Comparison of ENCODE assay signal across 25 cellular contexts in genomic region chr2:96767135-96767871, GRCh38. TPM values are rescaled to one million over a fixed set of nuclear protein-coding genes. Genes with fewer than 3 reads are reported as not detected.
A peak's percentile ranks its signal among the peaks of the same experiment; 100 is the strongest.
DNase-seq lines count a peak whose midpoint lies in the region; ATAC-seq, FAIRE-seq and TF ChIP-seq lines count a peak whose summit lies in the region.
"Had no signal": no experiment of that assay in that cellular context is flagged by ENCODE, and none has a peak within 500 bp of the region (broad histone marks: within the 10 kb centered on the region; RNA-seq: fewer than 3 reads in every experiment).

No MANE protein-coding gene starts in this region.

- peaks cover 65% of the 10 kb centered on the region for H3K79me2 ChIP-seq in GM12878 (ENCODE audit: control insufficient read depth, insufficient read depth, low read length)
- H3K79me2 ChIP-seq: parathyroid adenoma had no signal

- CTCF ChIA-PET in GM12878 (lab: Yijun Ruan, JAX): interaction anchor here (1.0 to 2.7 kb wide), 7 partner anchors 9 to 90 kb away, joined by 3 to 10 read pairs (median 4); partner anchors contain the start of gene ANKRD39

- no peak for DNase-seq in natural killer cell
- DNase-seq in natural killer cell treated with Interleukin-12 subunit alpha and Interleukin-12 subunit beta and Interleukin-15 and Interleukin-18, amount 100 ng/mL, for 72 hours (ENCODE audit: low spot score): no peak
- DNase-seq in GM12878 (ENCODE audit: low read depth, low spot score): no peak
- peak; percentile 64 for DNase-seq in transverse colon
- DNase-seq in NCI-H1417 (lab: John Stamatoyannopoulos, UW): no peak
- no peak for DNase-seq in C1 segment of cervical spinal cord (lab: John Stamatoyannopoulos, UW)
- DNase-seq: activated CD4-positive, alpha-beta T cell treated with anti-CD3 and anti-CD28 coated beads, Interleukin-2, amount 10 ng/mL, durations not matched to agents 7 days and 5 days; activated naive CD4-positive, alpha-beta T cell; activated T-cell treated with anti-CD3 and anti-CD28 coated beads, Interleukin-2, amount 50 U/mL, for 48 hours; CD8-positive, alpha-beta memory T cell; effector memory CD8-positive, alpha-beta T cell; foreskin fibroblast; GDM1; left lung; NCI-H524 treated with DMSO at 0.1 percent for 48 hours; nephron progenitor cell; right cardiac atrium; RPMI8226; T-helper 2 cell had no signal

- H3K36me3 ChIP-seq in GM12878 (ENCODE audit: control insufficient read depth in 2 of 2, insufficient read depth in 2 of 2, low read length in 1 of 2): peaks cover 0 to 5% of the 10 kb centered on the region in 2 experiments; a peak in 1 of 4 replicates
- H3K36me3 ChIP-seq in mucosa of stomach (ENCODE audit: control insufficient read depth, insufficient read depth, low read length): no peaks in the 10 kb centered on the region
- no peaks in the 10 kb centered on the region for H3K36me3 ChIP-seq in transverse colon

- H3K4me3 Mint-ChIP-seq in natural killer cell: peak overlapping the region; percentile 17
- H3K4me3 Mint-ChIP-seq in natural killer cell treated with Interleukin-12 subunit alpha and Interleukin-12 subunit beta and Interleukin-15 and Interleukin-18, amount 100 ng/mL, for 72 hours: no peak overlapping the region
- H3K4me3 Mint-ChIP-seq: activated CD4-positive, alpha-beta T cell treated with anti-CD3 and anti-CD28 coated beads, Interleukin-2, amount 10 ng/mL, durations not matched to agents 7 days and 5 days; nephron progenitor cell had no signal

- H3K36me3 Mint-ChIP-seq in natural killer cell: no peaks in the 10 kb centered on the region
- H3K36me3 Mint-ChIP-seq in natural killer cell treated with Interleukin-12 subunit alpha and Interleukin-12 subunit beta and Interleukin-15 and Interleukin-18, amount 100 ng/mL, for 72 hours: no peaks in the 10 kb centered on the region

- H3K9me3 ChIP-seq in GM12878 (replicated peaks; ENCODE audit: control insufficient read depth, insufficient read depth, low read length) (no peaks in the 10 kb centered on the region), mucosa of stomach (ENCODE audit: control insufficient read depth, low read length) (no peaks in the 10 kb centered on the region), transverse colon (no peaks in the 10 kb centered on the region)
- H3K9me3 ChIP-seq: left lung had no signal

- peak overlapping the region; percentile 68 for H3K27ac ChIP-seq in GM12878 (ENCODE audit: control insufficient read depth, insufficient read depth)
- peak overlapping the region; percentile 84 to 89 (median 87) for H3K27ac ChIP-seq in transverse colon
- H3K27ac ChIP-seq: 22Rv1, coronary artery, left lung, parathyroid adenoma had no signal

- H3K4me1 ChIP-seq in GM12878 (ENCODE audit: control insufficient read depth, insufficient read depth, low read length) (peaks cover 39% of the 10 kb centered on the region), mucosa of stomach (ENCODE audit: control insufficient read depth, insufficient read depth, low read length) (peaks cover 88% of the 10 kb centered on the region), transverse colon (peaks cover 25 to 96% (median 80%) of the 10 kb centered on the region in 4 donors)

- no peaks in the 10 kb centered on the region for H3K9me3 Mint-ChIP-seq in natural killer cell
- H3K9me3 Mint-ChIP-seq in natural killer cell treated with Interleukin-12 subunit alpha and Interleukin-12 subunit beta and Interleukin-15 and Interleukin-18, amount 100 ng/mL, for 72 hours: no peaks in the 10 kb centered on the region
- H3K9me3 Mint-ChIP-seq: activated CD4-positive, alpha-beta T cell treated with anti-CD3 and anti-CD28 coated beads, Interleukin-2, amount 10 ng/mL, durations not matched to agents 7 days and 5 days; CD8-positive, alpha-beta memory T cell; effector memory CD8-positive, alpha-beta T cell; nephron progenitor cell had no signal

- TF ChIP-seq CTCF in natural killer cell (IDR thresholded peaks at IDR 0.05): no peak
- TF ChIP-seq CTCF in GM12878 (IDR thresholded peaks at IDR 0.05 in 2 of 3, conservative IDR thresholded peaks at IDR 0.05 in 1 of 3; ENCODE audit: control insufficient read depth in 2 of 3, extremely low read depth in 1 of 3, insufficient read depth in 1 of 3, low read depth in 3 of 3, low read length in 3 of 3): no peak
- no peak for TF ChIP-seq CTCF in transverse colon (IDR thresholded peaks at IDR 0.05)

- in situ Hi-C loops in GM12878 (cut with MboI) (no loop called here), transverse colon (cut with MboI; ENCODE audit: low pct_ligation_motif_present in 1 of 4, low pct_unique_long_range_greater_than_20kb in 1 of 4, low sequenced_read_pairs in 3 of 4) (no loop called here)

- no peaks in the 10 kb centered on the region for H4K20me1 ChIP-seq in GM12878 (ENCODE audit: control insufficient read depth, insufficient read depth)

- intact Hi-C loops in natural killer cell (cut with micrococcal nuclease): no loop called here
- intact Hi-C loops in GM12878 (cut with micrococcal nuclease; ENCODE audit: unreplicated experiment): loop anchor here (10.0 kb wide), 1 partner anchor 233 kb away; the partner anchor contains the start of gene ARID5A
- intact Hi-C loops in transverse colon (cut with DNase I; ENCODE audit: low total_unique reads): loop anchor here (10.0 kb wide), 2 partner anchors 47 to 133 kb away; partner anchors contain the start of genes CNNM3 and KANSL3

- H3K4me3 ChIP-seq in GM12878 (peak overlapping the region; percentile 76), mucosa of stomach (ENCODE audit: low read length) (no peak overlapping the region), transverse colon (peak overlapping the region in 2 of 4 donors; percentile 3 to 13)
- H3K4me3 ChIP-seq: coronary artery, left lung had no signal

- TF ChIP-seq RAD21 in GM12878 (IDR thresholded peaks at IDR 0.05; ENCODE audit: insufficient read depth, low read depth, low read length): no peak

- 64% methylated on average over 9 of the region's 9 CpGs for WGBS in GM12878 (ENCODE audit: insufficient coverage, insufficient replicate concordance, low lambda C conversion rate, missing lambda C conversion rate)
- 65% methylated on average over 9 of the region's 9 CpGs; no CpG with 5 or more reads in 1 of the 2 donors for WGBS in transverse colon (ENCODE audit: low coverage in 1 of 2), 2 donors

- ATAC-seq in natural killer cell: no peak
- ATAC-seq in natural killer cell treated with Interleukin-12 subunit alpha and Interleukin-12 subunit beta and Interleukin-15 and Interleukin-18, amount 100 ng/mL, for 72 hours: no peak
- no peak for ATAC-seq in GM12878
- ATAC-seq in GM21576 (IDR thresholded peaks at IDR 0.05; ENCODE audit: unreplicated experiment): no peak
- ATAC-seq: effector memory CD8-positive, alpha-beta T cell; HCT116; left lung; right cardiac atrium had no signal

- SMC1A ChIA-PET in GM12878 (lab: Charles Lee; ENCODE audit: uncharacterized antibody, unreplicated experiment): interaction anchor here (0.5 to 2.4 kb wide), 10 partner anchors 11 to 187 kb away, joined by 3 to 8 read pairs (median 4); no protein-coding TSS in a partner anchor

- no peak overlapping the region for H3K27ac Mint-ChIP-seq in natural killer cell
- no peak overlapping the region for H3K27ac Mint-ChIP-seq in natural killer cell treated with Interleukin-12 subunit alpha and Interleukin-12 subunit beta and Interleukin-15 and Interleukin-18, amount 100 ng/mL, for 72 hours
- H3K27ac Mint-ChIP-seq: activated CD4-positive, alpha-beta T cell treated with anti-CD3 and anti-CD28 coated beads, Interleukin-2, amount 10 ng/mL, durations not matched to agents 7 days and 5 days had no signal

- no peak for FAIRE-seq in GM12878 (lab: Jason Lieb, UNC)

- H2AFZ ChIP-seq in GM12878 (ENCODE audit: control insufficient read depth, low read depth, low read length): no peak overlapping the region
- H2AFZ ChIP-seq: parathyroid adenoma had no signal

- RAD21 ChIA-PET in GM12878 (lab: Charles Lee; ENCODE audit: unreplicated experiment): interaction anchor here (0.6 to 2.1 kb wide), 8 partner anchors 21 to 500 kb away, joined by 3 to 12 read pairs (median 3); partner anchors contain the start of gene ANKRD39

- POLR2A ChIA-PET in GM12878 (lab: Charles Lee): interaction anchor here (0.5 to 7.5 kb wide), 10 partner anchors 7 to 241 kb away, joined by 3 to 88 read pairs (median 4); no protein-coding TSS in a partner anchor

- BruUV-seq in GM12878 (replicated peaks; lab: Mats Ljungman, UMichigan): no TSS peak

- no peaks in the 10 kb centered on the region for H3K27me3 Mint-ChIP-seq in natural killer cell (ENCODE audit: low read depth in 2 of 2)
- H3K27me3 Mint-ChIP-seq in natural killer cell treated with Interleukin-12 subunit alpha and Interleukin-12 subunit beta and Interleukin-15 and Interleukin-18, amount 100 ng/mL, for 72 hours: no peaks in the 10 kb centered on the region
- H3K27me3 Mint-ChIP-seq: activated CD4-positive, alpha-beta T cell treated with anti-CD3 and anti-CD28 coated beads, Interleukin-2, amount 10 ng/mL, durations not matched to agents 7 days and 5 days; effector memory CD8-positive, alpha-beta T cell had no signal

- H3K27me3 ChIP-seq in GM12878 (replicated peaks in 1 of 2; ENCODE audit: control insufficient read depth in 2 of 2, insufficient read depth in 2 of 2, low read length in 1 of 2): no peaks in the 10 kb centered on the region
- no peaks in the 10 kb centered on the region for H3K27me3 ChIP-seq in mucosa of stomach (ENCODE audit: control insufficient read depth, insufficient read depth, low read length)
- no peaks in the 10 kb centered on the region for H3K27me3 ChIP-seq in transverse colon
- H3K27me3 ChIP-seq: left lung had no signal

- H3K9ac ChIP-seq in GM12878 (ENCODE audit: control insufficient read depth, insufficient read depth, low read length) (peak overlapping the region; percentile 46; the same call in 1 of the 2 replicates), mucosa of stomach (ENCODE audit: low read length) (peak overlapping the region; percentile 33)
- H3K9ac ChIP-seq: parathyroid adenoma had no signal

- peak overlapping the region; percentile 76 for H3K4me2 ChIP-seq in GM12878 (ENCODE audit: control insufficient read depth, insufficient read depth)

- TF ChIP-seq EP300 in GM12878 (IDR thresholded peaks at IDR 0.05; ENCODE audit: borderline replicate concordance in 1 of 2, control insufficient read depth in 1 of 2, low read depth in 2 of 2, low read length in 2 of 2) (no peak), transverse colon (IDR thresholded peaks at IDR 0.05; ENCODE audit: low read depth) (no peak)

- TF ChIP-seq POLR2A in GM12878 (IDR thresholded peaks at IDR 0.05; ENCODE audit: low read depth, low read length) (no peak), transverse colon (IDR thresholded peaks at IDR 0.05) (no peak)

- peaks cover 27 to 44% of the 10 kb centered on the region in 2 donors for H3K4me1 Mint-ChIP-seq in natural killer cell
- H3K4me1 Mint-ChIP-seq in natural killer cell treated with Interleukin-12 subunit alpha and Interleukin-12 subunit beta and Interleukin-15 and Interleukin-18, amount 100 ng/mL, for 72 hours (ENCODE audit: low read depth in 2 of 2): peaks cover 31 to 33% of the 10 kb centered on the region in 2 donors

RNA-seq across cellular contexts. Expression of gene CNNM4, which starts 6.6 kb away (rescaled TPM):
- total RNA-seq in natural killer cell: 10 to 100 TPM in 2 of 3 donors, 1 to 10 TPM in 1; 9.9 to 12.1 (median 10.7) TPM
- total RNA-seq in natural killer cell treated with Interleukin-12 subunit alpha and Interleukin-12 subunit beta and Interleukin-15 and Interleukin-18, amount 100 ng/mL, for 72 hours: 1 to 10 TPM; 7.3 to 8.4 TPM
- total RNA-seq in GM12878 (2013; cell fraction: nucleolus; rRNA removed): 38.9 and 42.1 TPM in 2 replicates
- total RNA-seq in GM12878 (2014; rRNA removed): 6.6 and 9.0 TPM in 2 replicates
- total RNA-seq in GM12878 (2014; rRNA removed; fragmentation: Illumina TruSeq; extraction: Trizol): 6.4 and 7.2 TPM in 2 replicates
- 13.8 and 14.4 TPM in 2 replicates for total RNA-seq in GM12878 (2021)
- polyA plus RNA-seq in GM12878 (2011; ENCODE audit: low read depth): 7.6 TPM
- polyA plus RNA-seq in GM12878 (2011; rRNA removed): 5.3 and 10.1 TPM in 2 replicates
- 13.4 and 15.7 TPM in 2 replicates for polyA plus RNA-seq in GM12878 (2011; cell fraction: cytosol; rRNA removed)
- polyA plus RNA-seq in GM12878 (2011; cell fraction: nucleus; rRNA removed): 14.4 and 17.6 TPM in 2 replicates
- 11.7 and 18.3 TPM in 2 replicates for polyA plus RNA-seq in GM12878 (2012)
- polyA plus RNA-seq in GM12878 (2014; fragmentation: Illumina TruSeq; extraction: Trizol): 12.6 and 13.7 TPM in 2 replicates
- polyA plus RNA-seq in GM12878 (2014; fragmentation: Nextera tagmentation; extraction: Ambion mirVana): 1 to 10 TPM; 2.4 to 2.8 TPM
- 10.1 and 10.4 TPM in 2 replicates for polyA plus RNA-seq in GM12878 (2014; rRNA removed)
- 1 to 10 TPM; 2.7 to 7.2 TPM for polyA plus RNA-seq in GM12878 (2016; fragmentation: Nextera tagmentation; extraction: Ambion mirVana)
- polyA minus RNA-seq in GM12878 (2011; rRNA and poly(A)+ RNA removed): 16.5 and 23.7 TPM in 2 replicates
- 8.3 and 10.2 TPM in 2 replicates for polyA minus RNA-seq in GM12878 (2011; cell fraction: cytosol; rRNA and poly(A)+ RNA removed)
- 10.4 and 13.0 TPM in 2 replicates for polyA minus RNA-seq in GM12878 (2011; cell fraction: nucleus; rRNA and poly(A)+ RNA removed)
- 100 to 1,000 TPM in 1 of 4 donors, 10 to 100 TPM in 3; 66.5 to 134 (median 85.7) TPM for total RNA-seq in transverse colon

RNA-seq across cellular contexts. Expression of gene LMAN2L, which starts 27.4 kb away (rescaled TPM):
- total RNA-seq in natural killer cell: 1 to 10 TPM; 4.0 to 7.9 (median 5.9) TPM
- 1 to 10 TPM; 7.5 to 8.3 TPM for total RNA-seq in natural killer cell treated with Interleukin-12 subunit alpha and Interleukin-12 subunit beta and Interleukin-15 and Interleukin-18, amount 100 ng/mL, for 72 hours
- 16.0 and 16.7 TPM in 2 replicates for total RNA-seq in GM12878 (2013; cell fraction: nucleolus; rRNA removed)
- total RNA-seq in GM12878 (2014; rRNA removed): 8.7 and 9.3 TPM in 2 replicates
- 6.1 and 6.7 TPM in 2 replicates for total RNA-seq in GM12878 (2014; rRNA removed; fragmentation: Illumina TruSeq; extraction: Trizol)
- 5.7 and 5.8 TPM in 2 replicates for total RNA-seq in GM12878 (2021)
- 5.9 TPM for polyA plus RNA-seq in GM12878 (2011; ENCODE audit: low read depth)
- 12.8 and 13.1 TPM in 2 replicates for polyA plus RNA-seq in GM12878 (2011; rRNA removed)
- polyA plus RNA-seq in GM12878 (2011; cell fraction: cytosol; rRNA removed): 10.7 and 11.3 TPM in 2 replicates
- polyA plus RNA-seq in GM12878 (2011; cell fraction: nucleus; rRNA removed): 7.2 and 10.9 TPM in 2 replicates
- polyA plus RNA-seq in GM12878 (2012): 7.0 and 8.4 TPM in 2 replicates
- polyA plus RNA-seq in GM12878 (2014; fragmentation: Illumina TruSeq; extraction: Trizol): 7.9 and 9.1 TPM in 2 replicates
- 10 to 100 TPM; 12.1 to 15.1 TPM for polyA plus RNA-seq in GM12878 (2014; fragmentation: Nextera tagmentation; extraction: Ambion mirVana)
- polyA plus RNA-seq in GM12878 (2014; rRNA removed): 8.8 and 8.9 TPM in 2 replicates
- 10 to 100 TPM; 14.0 to 16.3 TPM for polyA plus RNA-seq in GM12878 (2016; fragmentation: Nextera tagmentation; extraction: Ambion mirVana)
- polyA minus RNA-seq in GM12878 (2011; rRNA and poly(A)+ RNA removed): 8.3 and 13.1 TPM in 2 replicates
- 2.0 and 2.9 TPM in 2 replicates for polyA minus RNA-seq in GM12878 (2011; cell fraction: cytosol; rRNA and poly(A)+ RNA removed)
- polyA minus RNA-seq in GM12878 (2011; cell fraction: nucleus; rRNA and poly(A)+ RNA removed): 3.3 and 6.4 TPM in 2 replicates
- total RNA-seq in transverse colon: 10 to 100 TPM; 16.7 to 27.3 (median 19.0) TPM

RNA-seq across cellular contexts. Expression of gene CNNM3, which starts 48.8 kb away (rescaled TPM):
- total RNA-seq in natural killer cell: 10 to 100 TPM; 33.8 to 55.2 (median 45.6) TPM
- total RNA-seq in natural killer cell treated with Interleukin-12 subunit alpha and Interleukin-12 subunit beta and Interleukin-15 and Interleukin-18, amount 100 ng/mL, for 72 hours: 10 to 100 TPM; 15.7 to 32.9 TPM
- total RNA-seq in GM12878 (2013; cell fraction: nucleolus; rRNA removed): 20.3 and 22.8 TPM in 2 replicates
- 4.0 and 4.7 TPM in 2 replicates for total RNA-seq in GM12878 (2014; rRNA removed)
- 2.8 and 3.2 TPM in 2 replicates for total RNA-seq in GM12878 (2014; rRNA removed; fragmentation: Illumina TruSeq; extraction: Trizol)
- total RNA-seq in GM12878 (2021): 14.3 and 14.9 TPM in 2 replicates
- 3.6 TPM for polyA plus RNA-seq in GM12878 (2011; ENCODE audit: low read depth)
- 3.2 and 9.6 TPM in 2 replicates for polyA plus RNA-seq in GM12878 (2011; rRNA removed)
- polyA plus RNA-seq in GM12878 (2011; cell fraction: cytosol; rRNA removed): 12.6 and 16.8 TPM in 2 replicates
- 28.6 and 33.7 TPM in 2 replicates for polyA plus RNA-seq in GM12878 (2011; cell fraction: nucleus; rRNA removed)
- 7.6 and 8.5 TPM in 2 replicates for polyA plus RNA-seq in GM12878 (2012)
- 1.8 and 7.9 TPM in 2 replicates for polyA plus RNA-seq in GM12878 (2014; fragmentation: Illumina TruSeq; extraction: Trizol)
- polyA plus RNA-seq in GM12878 (2014; fragmentation: Nextera tagmentation; extraction: Ambion mirVana): 1 to 10 TPM in 1 of 2 experiments, under 1 TPM in 1; 0.72 to 1.9 TPM
- polyA plus RNA-seq in GM12878 (2014; rRNA removed): 7.6 and 9.5 TPM in 2 replicates
- 1 to 10 TPM; 2.6 to 3.0 TPM for polyA plus RNA-seq in GM12878 (2016; fragmentation: Nextera tagmentation; extraction: Ambion mirVana)
- polyA minus RNA-seq in GM12878 (2011; rRNA and poly(A)+ RNA removed): 15.1 and 29.7 TPM in 2 replicates
- polyA minus RNA-seq in GM12878 (2011; cell fraction: cytosol; rRNA and poly(A)+ RNA removed): 14.7 and 16.7 TPM in 2 replicates
- 10.8 and 21.8 TPM in 2 replicates for polyA minus RNA-seq in GM12878 (2011; cell fraction: nucleus; rRNA and poly(A)+ RNA removed)
- total RNA-seq in transverse colon: 10 to 100 TPM; 14.2 to 54.3 (median 22.3) TPM
